8 cellular contexts compared by ENCODE assay signal in the genomic region with DNA sequence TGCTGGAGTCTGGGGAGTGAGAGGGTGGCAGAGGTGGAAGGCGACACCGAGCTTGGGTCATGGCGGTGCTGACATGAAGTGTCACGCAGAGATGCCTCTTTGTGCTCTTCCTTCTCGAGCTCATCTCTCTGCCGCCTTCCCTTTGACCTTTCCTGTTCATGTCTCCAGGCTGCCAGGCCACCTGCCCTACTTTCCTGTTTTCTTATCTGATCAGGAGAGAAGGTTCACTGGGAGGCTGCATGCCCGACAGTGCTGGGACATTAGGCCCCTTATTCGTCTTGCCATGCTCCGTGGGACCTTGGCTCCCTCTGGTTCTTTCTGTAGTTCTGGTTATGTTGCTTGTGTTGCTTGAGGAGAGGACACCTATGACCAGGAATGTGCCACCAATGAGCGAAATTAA. TPM values are rescaled to one million over a fixed set of nuclear protein-coding genes. Genes with fewer than 3 reads are reported as not detected.
"Had no signal": no experiment of that assay in that cellular context is flagged by ENCODE, and none has a peak within 500 bp of the region (broad histone marks: within the 10 kb centered on the region; RNA-seq: fewer than 3 reads in every experiment).

No MANE protein-coding gene starts in this region.

- H3K9ac ChIP-seq: GM23248 had no signal

- H3K4me1 ChIP-seq: HAP-1 had no signal

- H2AFZ ChIP-seq: GM23248 had no signal

- H3K9me3 ChIP-seq: HAP-1 had no signal

- H3K4me3 ChIP-seq: GM23248, HAP-1, K562 had no signal

- ATAC-seq: HCT116, K562 had no signal

- H3K36me3 ChIP-seq: HAP-1 had no signal

- H3K27ac ChIP-seq: GM23248 had no signal

- DNase-seq: GM23248, H7, HFFc6, IMR-90, KG1 had no signal

RNA-seq across cellular contexts. Expression of gene CST8, which starts 33.2 kb away (rescaled TPM):
- polyA plus RNA-seq: GM23248, IMR-90, K562 had no signal

RNA-seq across cellular contexts. Expression of gene CST9L, which starts 44.1 kb away (rescaled TPM):
- polyA plus RNA-seq: GM23248, IMR-90, K562 had no signal
